ENCODE assay signal across 32 cellular contexts in genomic region chr11:64604458-64605247, GRCh38. TPM values are rescaled to one million over a fixed set of nuclear protein-coding genes. Genes with fewer than 3 reads are reported as not detected.
"Had no signal": no experiment of that assay in that cellular context is flagged by ENCODE, and none has a peak within 500 bp of the region (broad histone marks: within the 10 kb centered on the region; RNA-seq: fewer than 3 reads in every experiment).

No MANE protein-coding gene starts in this region.

- H3K4me3 Mint-ChIP-seq: activated B cell treated with CpG ODN at 0.5 μM for 24 hours; activated CD8-positive, alpha-beta memory T cell treated with anti-CD3 and anti-CD28 coated beads, Interleukin-2, amount 10 ng/mL, durations not matched to agents 7 days and 5 days; activated CD8-positive, alpha-beta T cell treated with anti-CD3 and anti-CD28 coated beads, Interleukin-2, amount 10 ng/mL, durations not matched to agents 7 days and 5 days; activated naive CD4-positive, alpha-beta T cell treated with anti-CD3 and anti-CD28 coated beads, Interleukin-2, amount 50 U/mL, for 24 hours; activated naive CD8-positive, alpha-beta T cell treated with anti-CD3 and anti-CD28 coated beads, Interleukin-2, amount 50 U/mL, for 24 hours; central memory CD8-positive, alpha-beta T cell; naive thymus-derived CD8-positive, alpha-beta T cell; stimulated activated effector memory CD8-positive, alpha-beta T cell treated with anti-CD3 and anti-CD28 coated beads, Interleukin-12 subunit alpha, Interleukin-12 subunit beta, amount 100 ng/mL, for 72 hours had no signal

- DNase-seq: activated B cell treated with CpG ODN at 0.5 μM for 24 hours; activated CD4-positive, alpha-beta T cell treated with anti-CD3 and anti-CD28 coated beads, Interleukin-2, amount 50 U/mL, for 1 hour; activated CD8-positive, alpha-beta memory T cell treated with anti-CD3 and anti-CD28 coated beads, Interleukin-2, amount 10 ng/mL, durations not matched to agents 7 days and 5 days; activated CD8-positive, alpha-beta T cell treated with anti-CD3 and anti-CD28 coated beads, Interleukin-2, amount 10 ng/mL, durations not matched to agents 7 days and 5 days; activated naive CD8-positive, alpha-beta T cell treated with anti-CD3 and anti-CD28 coated beads, Interleukin-2, amount 50 U/mL, for 24 hours; activated T-cell treated with anti-CD3 and anti-CD28 coated beads, Interleukin-2, amount 50 U/mL, for 48 hours; effector memory CD4-positive, alpha-beta T cell; erythroblast; gastrocnemius medialis; glutamatergic neuron; midbrain; naive thymus-derived CD8-positive, alpha-beta T cell; ovary; small intestine; stimulated activated CD4-positive, alpha-beta T cell treated with anti-CD3 and anti-CD28 coated beads, Interleukin-4, amount 100 ng/mL, for 24 hours; stomach; tibial artery; upper lobe of right lung had no signal

- H3K27me3 Mint-ChIP-seq: activated naive CD4-positive, alpha-beta T cell treated with anti-CD3 and anti-CD28 coated beads, Interleukin-2, amount 50 U/mL, for 24 hours; activated naive CD8-positive, alpha-beta T cell treated with anti-CD3 and anti-CD28 coated beads, Interleukin-2, amount 50 U/mL, for 24 hours had no signal

- H3K9me3 ChIP-seq: breast epithelium, gastrocnemius medialis, neutrophil, ovary, stomach, tibial artery, upper lobe of right lung had no signal

- H3K27ac Mint-ChIP-seq: activated B cell treated with CpG ODN at 0.5 μM for 24 hours; activated CD8-positive, alpha-beta memory T cell treated with anti-CD3 and anti-CD28 coated beads, Interleukin-2, amount 10 ng/mL, durations not matched to agents 7 days and 5 days; activated CD8-positive, alpha-beta T cell treated with anti-CD3 and anti-CD28 coated beads, Interleukin-2, amount 10 ng/mL, durations not matched to agents 7 days and 5 days; activated naive CD4-positive, alpha-beta T cell treated with anti-CD3 and anti-CD28 coated beads, Interleukin-2, amount 50 U/mL, for 24 hours; activated naive CD8-positive, alpha-beta T cell treated with anti-CD3 and anti-CD28 coated beads, Interleukin-2, amount 50 U/mL, for 24 hours; activated T-helper 2 cell treated with anti-CD3 and anti-CD28 coated beads, Interferon-gamma antibody, Interleukin-2, Interleukin-4, amounts not matched to agents 10 μg/mL and 5 μg/mL and 100 μg/mL, durations not matched to agents 14 hours and 24 hours and 36 hours; progenitor cell of endocrine pancreas; stimulated activated effector memory CD8-positive, alpha-beta T cell treated with anti-CD3 and anti-CD28 coated beads, Interleukin-12 subunit alpha, Interleukin-12 subunit beta, amount 100 ng/mL, for 72 hours had no signal

- H3K27me3 ChIP-seq: breast epithelium, dorsolateral prefrontal cortex, ovary had no signal

- H3K36me3 ChIP-seq: breast epithelium, gastrocnemius medialis, neutrophil, ovary, stomach, tibial artery, upper lobe of right lung had no signal

- H3K27ac ChIP-seq: breast epithelium, coronary artery, gastrocnemius medialis, neutrophil, ovary, stomach, tibial artery, upper lobe of right lung had no signal

- FAIRE-seq: keratinocyte, small intestine had no signal

- H3K36me3 Mint-ChIP-seq: activated CD8-positive, alpha-beta memory T cell treated with anti-CD3 and anti-CD28 coated beads, Interleukin-2, amount 10 ng/mL, durations not matched to agents 7 days and 5 days; activated naive CD4-positive, alpha-beta T cell treated with anti-CD3 and anti-CD28 coated beads, Interleukin-2, amount 50 U/mL, for 24 hours; naive thymus-derived CD8-positive, alpha-beta T cell; stimulated activated effector memory CD8-positive, alpha-beta T cell treated with anti-CD3 and anti-CD28 coated beads, Interleukin-12 subunit alpha, Interleukin-12 subunit beta, amount 100 ng/mL, for 72 hours had no signal

- H3K4me1 Mint-ChIP-seq: activated B cell treated with CpG ODN at 0.5 μM for 24 hours; activated CD8-positive, alpha-beta memory T cell treated with anti-CD3 and anti-CD28 coated beads, Interleukin-2, amount 10 ng/mL, durations not matched to agents 7 days and 5 days; activated naive CD4-positive, alpha-beta T cell treated with anti-CD3 and anti-CD28 coated beads, Interleukin-2, amount 50 U/mL, for 24 hours; activated naive CD8-positive, alpha-beta T cell treated with anti-CD3 and anti-CD28 coated beads, Interleukin-2, amount 50 U/mL, for 24 hours; central memory CD8-positive, alpha-beta T cell had no signal

- H3K4me3 ChIP-seq: breast epithelium, coronary artery, dorsolateral prefrontal cortex, gastrocnemius medialis, ovary, stomach, tibial artery, upper lobe of right lung had no signal

- H3K9me3 Mint-ChIP-seq: activated B cell treated with CpG ODN at 0.5 μM for 24 hours; activated naive CD4-positive, alpha-beta T cell treated with anti-CD3 and anti-CD28 coated beads, Interleukin-2, amount 50 U/mL, for 24 hours; activated naive CD8-positive, alpha-beta T cell treated with anti-CD3 and anti-CD28 coated beads, Interleukin-2, amount 50 U/mL, for 24 hours; activated T-helper 2 cell treated with anti-CD3 and anti-CD28 coated beads, Interferon-gamma antibody, Interleukin-2, Interleukin-4, amounts not matched to agents 10 μg/mL and 5 μg/mL and 100 μg/mL, durations not matched to agents 14 hours and 24 hours and 36 hours; central memory CD8-positive, alpha-beta T cell; naive thymus-derived CD8-positive, alpha-beta T cell; stimulated activated effector memory CD8-positive, alpha-beta T cell treated with anti-CD3 and anti-CD28 coated beads, Interleukin-12 subunit alpha, Interleukin-12 subunit beta, amount 100 ng/mL, for 72 hours had no signal

- H3K4me1 ChIP-seq: breast epithelium, gastrocnemius medialis, upper lobe of right lung had no signal

- ATAC-seq: activated CD8-positive, alpha-beta memory T cell treated with anti-CD3 and anti-CD28 coated beads, Interleukin-2, amount 10 ng/mL, durations not matched to agents 7 days and 5 days; activated CD8-positive, alpha-beta T cell treated with anti-CD3 and anti-CD28 coated beads, Interleukin-2, amount 10 ng/mL, durations not matched to agents 7 days and 5 days; activated naive CD8-positive, alpha-beta T cell treated with anti-CD3 and anti-CD28 coated beads, Interleukin-2, amount 50 U/mL, for 24 hours; gastrocnemius medialis; naive thymus-derived CD8-positive, alpha-beta T cell; sciatic nerve; stimulated activated effector memory CD8-positive, alpha-beta T cell treated with anti-CD3 and anti-CD28 coated beads, Interleukin-12 subunit alpha, Interleukin-12 subunit beta, amount 100 ng/mL, for 72 hours; upper lobe of right lung had no signal

RNA-seq across cellular contexts. Expression of gene SLC22A12, which starts 13.6 kb away (rescaled TPM):
- total RNA-seq: activated B cell treated with CpG ODN at 0.5 μM for 24 hours; activated CD8-positive, alpha-beta memory T cell treated with anti-CD3 and anti-CD28 coated beads, Interleukin-2, amount 10 ng/mL, durations not matched to agents 7 days and 5 days; activated CD8-positive, alpha-beta T cell treated with anti-CD3 and anti-CD28 coated beads, Interleukin-2, amount 10 ng/mL, durations not matched to agents 7 days and 5 days; activated T-helper 2 cell treated with anti-CD3 and anti-CD28 coated beads, Interferon-gamma antibody, Interleukin-2, Interleukin-4, amounts not matched to agents 10 μg/mL and 5 μg/mL and 100 μg/mL, durations not matched to agents 14 hours and 24 hours and 36 hours; breast epithelium; dorsolateral prefrontal cortex; gastrocnemius medialis; lower leg skin; naive thymus-derived CD8-positive, alpha-beta T cell; ovary; progenitor cell of endocrine pancreas; renal cortical epithelial cell; sciatic nerve; stomach; T-helper 2 cell treated with Interferon-gamma antibody and Interleukin-4, amounts not matched to agents 100 ng/mL and 5 ng/mL, for 36 hours; upper lobe of right lung had no signal
- polyA plus RNA-seq: keratinocyte; naive thymus-derived CD8-positive, alpha-beta T cell; ovary; small intestine; stomach had no signal

RNA-seq across cellular contexts. Expression of gene SLC22A11, which starts 48.9 kb away (rescaled TPM):
- total RNA-seq: activated B cell treated with CpG ODN at 0.5 μM for 24 hours; activated CD8-positive, alpha-beta memory T cell treated with anti-CD3 and anti-CD28 coated beads, Interleukin-2, amount 10 ng/mL, durations not matched to agents 7 days and 5 days; activated CD8-positive, alpha-beta T cell treated with anti-CD3 and anti-CD28 coated beads, Interleukin-2, amount 10 ng/mL, durations not matched to agents 7 days and 5 days; activated T-helper 2 cell treated with anti-CD3 and anti-CD28 coated beads, Interferon-gamma antibody, Interleukin-2, Interleukin-4, amounts not matched to agents 10 μg/mL and 5 μg/mL and 100 μg/mL, durations not matched to agents 14 hours and 24 hours and 36 hours; breast epithelium; gastrocnemius medialis; naive thymus-derived CD8-positive, alpha-beta T cell; progenitor cell of endocrine pancreas; renal cortical epithelial cell; sciatic nerve; stomach; T-helper 2 cell treated with Interferon-gamma antibody and Interleukin-4, amounts not matched to agents 100 ng/mL and 5 ng/mL, for 36 hours; upper lobe of right lung had no signal
- polyA plus RNA-seq: keratinocyte; naive thymus-derived CD8-positive, alpha-beta T cell; stomach had no signal
